Comparison of ENCODE assay signal across 12 cellular contexts in the genomic region with DNA sequence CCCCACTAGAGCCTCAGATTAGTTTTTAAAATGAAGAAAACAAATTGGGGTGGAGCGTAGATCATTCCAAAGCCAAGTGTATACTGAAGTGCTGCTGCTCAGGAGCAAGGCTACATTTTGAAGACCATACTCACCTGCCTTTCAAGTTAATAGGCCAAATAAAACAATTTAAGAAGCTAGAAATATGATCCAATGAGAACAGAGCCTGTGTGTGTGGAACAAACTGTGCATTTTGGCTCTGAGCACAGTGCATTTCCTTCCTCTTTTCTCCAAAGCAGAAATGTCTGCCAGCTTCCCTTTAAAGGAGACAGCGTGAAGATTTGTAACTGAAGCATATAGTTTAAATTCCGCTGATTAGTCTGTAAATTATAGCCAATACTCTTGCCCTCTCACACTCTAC. TPM values are rescaled to one million over a fixed set of nuclear protein-coding genes. Genes with fewer than 3 reads are reported as not detected.
A peak's percentile ranks its signal among the peaks of the same experiment; 100 is the strongest.
DNase-seq lines count a peak whose midpoint lies in the region; ATAC-seq and TF ChIP-seq lines count a peak whose summit lies in the region.
"Had no signal": no experiment of that assay in that cellular context is flagged by ENCODE, and none has a peak within 500 bp of the region (broad histone marks: within the 10 kb centered on the region; RNA-seq: fewer than 3 reads in every experiment).

No MANE protein-coding gene starts in this region.

- no peaks in the 10 kb centered on the region for H3K9me3 Mint-ChIP-seq in IgD-negative memory B cell
- H3K9me3 Mint-ChIP-seq in stimulated activated memory B cell treated with anti-CD40 and anti-IgM and Interleukin-4, amounts not matched to agents 10 μg/mL and 1 μg/mL and 100 μg/mL, for 72 hours: no peaks in the 10 kb centered on the region

- peak overlapping the region; percentile 48 to 66 (median 52) for H3K27ac ChIP-seq in esophagus muscularis mucosa (replicated peaks in 1 of 4)
- H3K27ac ChIP-seq: WERI-Rb-1 had no signal

- no peak overlapping the region for H3K4me3 ChIP-seq in esophagus muscularis mucosa
- H3K4me3 ChIP-seq: MG63 had no signal

- H3K36me3 ChIP-seq in esophagus muscularis mucosa: no peaks in the 10 kb centered on the region
- H3K36me3 ChIP-seq: MG63 had no signal

- H3K27ac Mint-ChIP-seq in IgD-negative memory B cell: peak overlapping the region in 2 of 3 donors; percentile 48 to 86
- H3K27ac Mint-ChIP-seq in stimulated activated memory B cell treated with anti-CD40 and anti-IgM and Interleukin-4, amounts not matched to agents 10 μg/mL and 1 μg/mL and 100 μg/mL, for 72 hours: peak overlapping the region; percentile 80

- peaks cover 33 to 76% (median 53%) of the 10 kb centered on the region in 4 donors for H3K4me1 ChIP-seq in esophagus muscularis mucosa

- H3K27me3 ChIP-seq in esophagus muscularis mucosa: no peaks in the 10 kb centered on the region
- H3K27me3 ChIP-seq: MG63 had no signal

- peaks cover 49 to 56% (median 53%) of the 10 kb centered on the region in 3 donors for H3K4me1 Mint-ChIP-seq in IgD-negative memory B cell
- H3K4me1 Mint-ChIP-seq in stimulated activated memory B cell treated with anti-CD40 and anti-IgM and Interleukin-4, amounts not matched to agents 10 μg/mL and 1 μg/mL and 100 μg/mL, for 72 hours: peaks cover 71% of the 10 kb centered on the region

- H3K27me3 Mint-ChIP-seq in IgD-negative memory B cell: no peaks in the 10 kb centered on the region
- no peaks in the 10 kb centered on the region for H3K27me3 Mint-ChIP-seq in stimulated activated memory B cell treated with anti-CD40 and anti-IgM and Interleukin-4, amounts not matched to agents 10 μg/mL and 1 μg/mL and 100 μg/mL, for 72 hours

- TF ChIP-seq POLR2A in esophagus muscularis mucosa (IDR thresholded peaks at IDR 0.05; ENCODE audit: low read depth): no peak

- no peak for TF ChIP-seq EP300 in esophagus muscularis mucosa (IDR thresholded peaks at IDR 0.05)

- H3K4me3 Mint-ChIP-seq in IgD-negative memory B cell: peak overlapping the region in 3 of 4 donors; percentile 68 to 89 (median 83)
- H3K4me3 Mint-ChIP-seq in stimulated activated memory B cell treated with anti-CD40 and anti-IgM and Interleukin-4, amounts not matched to agents 10 μg/mL and 1 μg/mL and 100 μg/mL, for 72 hours: peak overlapping the region; percentile 18

- WGBS in esophagus muscularis mucosa: 57% methylated on average over 3 of the region's 3 CpGs

- no peak for ATAC-seq in stimulated activated memory B cell treated with anti-CD40 and anti-IgM and Interleukin-4, amounts not matched to agents 10 μg/mL and 1 μg/mL and 100 μg/mL, for 72 hours
- ATAC-seq in esophagus mucosa: no peak
- no peak for ATAC-seq in HG03135 (IDR thresholded peaks at IDR 0.05; ENCODE audit: unreplicated experiment)

- no peak for TF ChIP-seq CTCF in esophagus muscularis mucosa (IDR thresholded peaks at IDR 0.05)

- intact Hi-C loops in esophagus muscularis mucosa (cut with DNase I): no loop called here

- H3K36me3 Mint-ChIP-seq in IgD-negative memory B cell: peaks cover 2% of the 10 kb centered on the region
- no peaks in the 10 kb centered on the region for H3K36me3 Mint-ChIP-seq in stimulated activated memory B cell treated with anti-CD40 and anti-IgM and Interleukin-4, amounts not matched to agents 10 μg/mL and 1 μg/mL and 100 μg/mL, for 72 hours

- DNase-seq in RPMI8226: peak; percentile 51
- no peak for DNase-seq in esophagus muscularis mucosa (ENCODE audit: extremely low spot score)
- no peak for DNase-seq in cerebellum (ENCODE audit: low spot score)
- no peak for DNase-seq in NCI-H82 treated with DMSO at 0.1 percent for 48 hours (lab: John Stamatoyannopoulos, UW; ENCODE audit: unreplicated experiment)
- DNase-seq: cortex of kidney; MG63; stimulated activated CD4-positive, alpha-beta T cell treated with anti-CD3 and anti-CD28 coated beads, Interleukin-15, amount 100 ng/mL, for 24 hours; WERI-Rb-1 had no signal

- H3K9me3 ChIP-seq in esophagus muscularis mucosa: no peaks in the 10 kb centered on the region
- H3K9me3 ChIP-seq: MG63 had no signal

RNA-seq across cellular contexts. Expression of gene IFNGR1, which starts 3.2 kb away (rescaled TPM):
- polyA plus RNA-seq in IgD-negative memory B cell: 38.1 TPM
- total RNA-seq in esophagus muscularis mucosa (10 to 100 TPM; 52.8 to 95.9 (median 62.9) TPM), esophagus mucosa (53.5 TPM), cerebellum (41.1 TPM)

RNA-seq across cellular contexts. Expression of gene IL22RA2, which starts 48.9 kb away (rescaled TPM):
- not detected for polyA plus RNA-seq in IgD-negative memory B cell
- total RNA-seq in esophagus muscularis mucosa: not detected
- total RNA-seq in esophagus mucosa: not detected
- total RNA-seq in cerebellum: not detected
